9 cellular contexts compared by ENCODE assay signal in the genomic region with DNA sequence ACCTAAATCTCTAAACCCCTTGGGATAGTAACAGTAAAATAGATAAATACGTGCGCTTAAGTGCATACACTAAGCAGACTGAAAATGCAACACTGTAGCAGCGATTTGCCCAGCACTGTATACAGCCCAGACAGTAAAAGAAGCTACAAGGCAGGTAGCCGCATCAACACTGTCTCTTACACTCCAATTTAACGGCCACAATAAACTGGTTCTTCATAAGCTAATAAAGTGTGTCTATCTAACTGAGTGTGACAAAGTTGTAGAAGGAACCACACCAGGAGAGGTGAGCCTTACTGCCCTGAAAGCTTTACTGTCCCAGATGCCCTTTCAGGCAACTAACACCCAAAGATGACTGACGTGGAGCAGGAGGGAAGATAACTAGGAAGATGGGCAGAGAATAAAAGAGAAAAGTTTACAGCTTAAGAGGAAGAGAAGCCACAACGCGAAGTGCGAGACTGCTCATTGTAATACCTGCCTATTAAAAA. TPM values are rescaled to one million over a fixed set of nuclear protein-coding genes. Genes with fewer than 3 reads are reported as not detected.
DNase-seq lines count a peak whose midpoint lies in the region; ATAC-seq, FAIRE-seq and TF ChIP-seq lines count a peak whose summit lies in the region.
"Had no signal": no experiment of that assay in that cellular context is flagged by ENCODE, and none has a peak within 500 bp of the region (broad histone marks: within the 10 kb centered on the region; RNA-seq: fewer than 3 reads in every experiment).

No MANE protein-coding gene starts in this region.

- intact Hi-C loops in activated CD8-positive, alpha-beta T cell treated with anti-CD3 and anti-CD28 coated beads for 36 hours (cut with micrococcal nuclease) = loop anchor here (5.0 kb wide), 2 partner anchors 47 to 77 kb away; no protein-coding TSS in a partner anchor
- intact Hi-C loops in kidney (cut with DNase I) (no loop called here), thyroid gland (cut with DNase I) (no loop called here)

- H3K36me3 ChIP-seq in kidney (ENCODE audit: control insufficient read depth in 1 of 2, insufficient read depth in 2 of 2, low read length in 2 of 2) (no peaks in the 10 kb centered on the region), thyroid gland (no peaks in the 10 kb centered on the region)

- peaks cover 34% of the 10 kb centered on the region for H3K4me1 Mint-ChIP-seq in activated CD8-positive, alpha-beta T cell treated with anti-CD3 and anti-CD28 coated beads for 36 hours (ENCODE audit: low read depth)

- peak overlapping the region; percentile 96 for H3K4me3 Mint-ChIP-seq in activated CD8-positive, alpha-beta T cell treated with anti-CD3 and anti-CD28 coated beads for 36 hours

- DNase-seq in activated CD8-positive, alpha-beta memory T cell treated with anti-CD3 and anti-CD28 coated beads, Interleukin-2, amount 50 U/mL, for 48 hours = peak; percentile 37
- DNase-seq in activated CD8-positive, alpha-beta memory T cell treated with anti-CD3 and anti-CD28 coated beads for 24 hours = no peak
- DNase-seq in activated CD8-positive, alpha-beta T cell treated with anti-CD3 and anti-CD28 coated beads for 36 hours = no peak
- DNase-seq in kidney (no peak), thyroid gland (no peak), SW480 (ENCODE audit: low spot score) (no peak), NCI-H1092 (lab: John Stamatoyannopoulos, UW) (no peak)

- TF ChIP-seq POLR2A in thyroid gland (IDR thresholded peaks at IDR 0.05) = no peak

- H3K4me3 ChIP-seq in kidney (ENCODE audit: low read length in 2 of 2) (peak overlapping the region; percentile 79 to 94), thyroid gland (replicated peaks in 1 of 3) (peak overlapping the region; percentile 71 to 86 (median 71))

- H3K9me3 Mint-ChIP-seq in activated CD8-positive, alpha-beta T cell treated with anti-CD3 and anti-CD28 coated beads for 36 hours = no peaks in the 10 kb centered on the region

- no peaks in the 10 kb centered on the region for H3K27me3 ChIP-seq in thyroid gland

- ATAC-seq in activated CD8-positive, alpha-beta T cell treated with anti-CD3 and anti-CD28 coated beads for 36 hours = no peak
- no peak for ATAC-seq in HG02642 (IDR thresholded peaks at IDR 0.05; ENCODE audit: poor library complexity, unreplicated experiment)

- POLR2A ChIA-PET in activated CD8-positive, alpha-beta T cell treated with anti-CD3 and anti-CD28 coated beads for 36 hours (lab: Charles Lee) = interaction anchor here (1.1 to 1.9 kb wide), 5 partner anchors 10 to 18 kb away, joined by 4 to 6 read pairs (median 5); no protein-coding TSS in a partner anchor

- peak overlapping the region; percentile 94 to 98 for H3K27ac ChIP-seq in kidney (ENCODE audit: low read depth in 2 of 2, low read length in 2 of 2)
- H3K27ac ChIP-seq in thyroid gland = peak overlapping the region; percentile 65 to 99 (median 98)

- H3K36me3 Mint-ChIP-seq in activated CD8-positive, alpha-beta T cell treated with anti-CD3 and anti-CD28 coated beads for 36 hours (ENCODE audit: low read depth) = peaks cover 2% of the 10 kb centered on the region

- peak overlapping the region; percentile 92 for H3K27ac Mint-ChIP-seq in activated CD8-positive, alpha-beta T cell treated with anti-CD3 and anti-CD28 coated beads for 36 hours

- FAIRE-seq in kidney (lab: Jason Lieb, UNC) = no peak
- FAIRE-seq: G401.6 had no signal

- CTCF ChIA-PET in activated CD8-positive, alpha-beta T cell treated with anti-CD3 and anti-CD28 coated beads for 36 hours (lab: Charles Lee) = interaction anchor here (0.8 to 4.3 kb wide), 7 partner anchors 17 to 105 kb away, joined by 3 to 23 read pairs (median 5); a partner anchor contains a TSS

- H3K27me3 Mint-ChIP-seq in activated CD8-positive, alpha-beta T cell treated with anti-CD3 and anti-CD28 coated beads for 36 hours = no peaks in the 10 kb centered on the region

- H3K9me3 ChIP-seq in kidney (ENCODE audit: control insufficient read depth in 1 of 2, low read length in 2 of 2) (no peaks in the 10 kb centered on the region), thyroid gland (no peaks in the 10 kb centered on the region)

- no peak for TF ChIP-seq CTCF in activated CD8-positive, alpha-beta T cell treated with anti-CD3 and anti-CD28 coated beads for 36 hours (IDR thresholded peaks at IDR 0.05)
- TF ChIP-seq CTCF in kidney (IDR thresholded peaks at IDR 0.05; ENCODE audit: borderline replicate concordance, extremely low read depth, insufficient read depth) = no peak
- TF ChIP-seq CTCF in thyroid gland (IDR thresholded peaks at IDR 0.05) = no peak

- WGBS in thyroid gland, 2 donors = 29 to 32% methylated on average over 9 of the region's 9 CpGs

- H3K4me1 ChIP-seq in kidney (ENCODE audit: control insufficient read depth in 1 of 2, insufficient read depth in 1 of 2, low read depth in 1 of 2, low read length in 2 of 2) (peaks cover 17 to 21% of the 10 kb centered on the region in 2 donors), thyroid gland (peaks cover 19 to 40% of the 10 kb centered on the region in 2 donors)

- H3K9ac ChIP-seq in kidney (ENCODE audit: low read length in 2 of 2) = peak overlapping the region; percentile 96 to 97

RNA-seq across cellular contexts. Expression of a gene that starts 0.8 kb away (rescaled TPM):
- 10 to 100 TPM; 20.7 to 23.6 TPM for total RNA-seq in activated CD8-positive, alpha-beta T cell treated with anti-CD3 and anti-CD28 coated beads for 36 hours
- 54.4 TPM for total RNA-seq in kidney
- 23.4 TPM for polyA plus RNA-seq in kidney (ENCODE audit: insufficient read depth, low read depth, low replicate concordance)
- 10 to 100 TPM; 49.8 to 59.2 (median 54.3) TPM for total RNA-seq in thyroid gland

RNA-seq across cellular contexts. Expression of a gene that starts 17.1 kb away (rescaled TPM):
- total RNA-seq in activated CD8-positive, alpha-beta T cell treated with anti-CD3 and anti-CD28 coated beads for 36 hours = 1 to 10 TPM; 3.9 to 5.3 TPM
- total RNA-seq in kidney (19.2 TPM), thyroid gland (1 to 10 TPM; 6.2 to 8.4 (median 7.5) TPM)
- 2.6 TPM for polyA plus RNA-seq in kidney (ENCODE audit: insufficient read depth, low read depth, low replicate concordance)
